Comparison of ENCODE assay signal across 19 cellular contexts in genomic region chr18:61861372-61861771, GRCh38.
"Had no signal": no experiment of that assay in that cellular context is flagged by ENCODE, and none has a peak within 500 bp of the region (broad histone marks: within the 10 kb centered on the region; RNA-seq: fewer than 3 reads in every experiment).

No MANE protein-coding gene starts in this region.

- H3K27me3 ChIP-seq: heart right ventricle, neural progenitor cell, ovary, right atrium auricular region, sigmoid colon, stomach had no signal

- H3K9me3 Mint-ChIP-seq: memory B cell; natural killer cell treated with Interleukin-12 subunit alpha and Interleukin-12 subunit beta and Interleukin-15 and Interleukin-18, amount 100 ng/mL, for 72 hours had no signal

- H3K4me3 ChIP-seq: heart right ventricle, neural progenitor cell, ovary, right atrium auricular region, sigmoid colon, skin epidermis, stomach, thoracic aorta had no signal

- H3K36me3 ChIP-seq: neural progenitor cell, ovary, right atrium auricular region, sigmoid colon, thoracic aorta had no signal

- H3K4me1 ChIP-seq: sigmoid colon had no signal

- H3K4me2 ChIP-seq: neural progenitor cell had no signal

- H3K4me3 Mint-ChIP-seq: memory B cell; natural killer cell treated with Interleukin-12 subunit alpha and Interleukin-12 subunit beta and Interleukin-15 and Interleukin-18, amount 100 ng/mL, for 72 hours; neural progenitor cell had no signal

- H3K36me3 Mint-ChIP-seq: memory B cell; natural killer cell treated with Interleukin-12 subunit alpha and Interleukin-12 subunit beta and Interleukin-15 and Interleukin-18, amount 100 ng/mL, for 72 hours had no signal

- H3K27ac ChIP-seq: heart right ventricle, neural progenitor cell, ovary, right atrium auricular region, sigmoid colon, skin epidermis, stomach, thoracic aorta had no signal

- H2AFZ ChIP-seq: neural progenitor cell had no signal

- H3K27ac Mint-ChIP-seq: memory B cell; natural killer cell treated with Interleukin-12 subunit alpha and Interleukin-12 subunit beta and Interleukin-15 and Interleukin-18, amount 100 ng/mL, for 72 hours; neural progenitor cell had no signal

- ATAC-seq: left lobe of liver; natural killer cell treated with Interleukin-12 subunit alpha and Interleukin-12 subunit beta and Interleukin-15 and Interleukin-18, amount 100 ng/mL, for 72 hours had no signal

- DNase-seq: effector memory CD4-positive, alpha-beta T cell; heart right ventricle; hypothalamus; midbrain; nucleus accumbens; ovary; sigmoid colon; stimulated activated CD4-positive, alpha-beta T cell treated with anti-CD3 and anti-CD28 coated beads, Interleukin-12 subunit alpha, Interleukin-12 subunit beta, amount 100 ng/mL, for 4 hours; stimulated activated naive CD4-positive, alpha-beta T cell; stomach; substantia nigra; trophoblast cell had no signal

- H3K4me1 Mint-ChIP-seq: memory B cell had no signal

- H3K9ac ChIP-seq: neural progenitor cell had no signal

- H3K9me3 ChIP-seq: heart right ventricle, ovary, right atrium auricular region, sigmoid colon, stomach, thoracic aorta had no signal
